37 cellular contexts compared by ENCODE assay signal in the genomic region with DNA sequence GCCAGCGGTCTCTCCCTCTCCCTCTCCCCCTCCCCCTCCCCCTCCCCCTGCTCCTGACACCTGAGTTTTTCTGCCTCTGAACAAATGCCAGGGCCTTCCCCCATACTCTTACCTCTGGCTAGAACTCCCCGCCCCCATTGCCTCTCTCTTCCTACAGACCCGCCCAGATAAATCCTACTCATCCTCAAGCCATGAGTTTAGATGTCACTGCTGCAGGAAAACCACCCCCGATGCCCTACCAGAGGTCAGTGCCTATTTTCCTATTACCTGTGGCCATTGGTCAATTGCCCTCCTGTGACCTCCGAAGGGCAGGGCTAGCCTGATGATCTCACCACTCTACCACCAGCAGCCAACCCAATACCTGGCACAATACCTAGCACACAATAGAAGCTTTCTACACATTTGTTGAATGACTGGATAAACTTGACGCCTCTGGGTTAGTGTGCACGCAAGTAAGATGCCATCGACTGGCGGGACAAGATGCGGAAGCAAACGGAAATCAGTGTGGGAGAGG.
"Had no signal": no experiment of that assay in that cellular context is flagged by ENCODE, and none has a peak within 500 bp of the region (broad histone marks: within the 10 kb centered on the region; RNA-seq: fewer than 3 reads in every experiment).

No MANE protein-coding gene starts in this region.

- FAIRE-seq: astrocyte, TTC549 had no signal

- H3K4me3 Mint-ChIP-seq: activated B cell treated with CpG ODN at 0.5 μM for 24 hours; activated CD4-positive, alpha-beta memory T cell treated with anti-CD3 and anti-CD28 coated beads for 36 hours; activated CD4-positive, alpha-beta T cell treated with anti-CD3 and anti-CD28 coated beads, Interleukin-2, amount 10 ng/mL, durations not matched to agents 24 days and 14 days; activated CD8-positive, alpha-beta T cell treated with anti-CD3 and anti-CD28 coated beads for 36 hours; activated naive CD4-positive, alpha-beta T cell treated with anti-CD3 and anti-CD28 coated beads for 36 hours; activated naive CD8-positive, alpha-beta T cell treated with anti-CD3 and anti-CD28 coated beads for 36 hours; activated T-cell treated with anti-CD3 and anti-CD28 coated beads, Interleukin-2, amount 50 U/mL, for 4 hours; activated T-cell treated with anti-CD3 and anti-CD28 coated beads, Interleukin-2, amount 50 U/mL, for 72 hours; activated T-helper 1 cell treated with anti-CD3 and anti-CD28 coated beads, Interleukin-12 subunit alpha, Interleukin-12 subunit beta, Interleukin-2, Interleukin-4 antibody, amounts not matched to agents 30 ng/mL and 10 ng/mL and 1 ng/mL, durations not matched to agents 14 hours and 24 hours and 36 hours; activated T-helper 17 cell treated with anti-CD3 and anti-CD28 coated beads, Interleukin-2, amount 50 U/mL, for 72 hours; T-helper 1 cell treated with Interleukin-12 subunit alpha and Interleukin-12 subunit beta and Interleukin-4 antibody, amounts not matched to agents 30 μg/mL and 1 μg/mL, for 36 hours; T-helper 2 cell treated with Interferon-gamma antibody and Interleukin-4, amounts not matched to agents 5 μg/mL and 100 μg/mL, for 36 hours had no signal

- H3K27me3 ChIP-seq: adrenal gland, body of pancreas, brain microvascular endothelial cell, breast epithelium had no signal

- DNase-seq: activated B cell treated with CpG ODN at 0.5 μM for 24 hours; activated CD4-positive, alpha-beta memory T cell treated with anti-CD3 and anti-CD28 coated beads for 36 hours; activated CD4-positive, alpha-beta T cell treated with anti-CD3 and anti-CD28 coated beads for 4 hours; activated CD4-positive, alpha-beta T cell treated with anti-CD3 and anti-CD28 coated beads, Interleukin-2, amount 10 ng/mL, durations not matched to agents 24 days and 14 days; activated CD4-positive, alpha-beta T cell treated with anti-CD3 and anti-CD28 coated beads, Interleukin-2, amount 50 U/mL, for 1 hour; activated CD4-positive, alpha-beta T cell treated with anti-CD3 and anti-CD28 coated beads, Interleukin-2, amount 50 U/mL, for 4 hours; activated CD4-positive, CD25-positive, alpha-beta regulatory T cell treated with anti-CD3 and anti-CD28 coated beads, Interleukin-2, amount 50 U/mL, for 72 hours; activated CD8-positive, alpha-beta memory T cell treated with anti-CD3 and anti-CD28 coated beads, Interleukin-2, amount 50 U/mL, for 4 hours; activated CD8-positive, alpha-beta T cell treated with anti-CD3 and anti-CD28 coated beads for 36 hours; activated effector memory CD4-positive, alpha-beta T cell treated with anti-CD3 and anti-CD28 coated beads, Interleukin-2, amount 50 U/mL, for 16 hours; activated gamma-delta T cell treated with Interleukin-2 at 50 U/mL for 16 hours; activated naive CD4-positive, alpha-beta T cell; activated naive CD4-positive, alpha-beta T cell treated with anti-CD3 and anti-CD28 coated beads for 36 hours; activated naive CD4-positive, alpha-beta T cell treated with anti-CD3 and anti-CD28 coated beads, Interleukin-2, amount 50 U/mL, for 16 hours; activated naive CD8-positive, alpha-beta T cell treated with anti-CD3 and anti-CD28 coated beads for 36 hours; activated T-cell treated with anti-CD3 and anti-CD28 coated beads for 4 hours; activated T-cell treated with anti-CD3 and anti-CD28 coated beads, Interleukin-2, amount 50 U/mL, for 1 hour; activated T-cell treated with anti-CD3 and anti-CD28 coated beads, Interleukin-2, amount 50 U/mL, for 4 hours; activated T-cell treated with anti-CD3 and anti-CD28 coated beads, Interleukin-2, amount 50 U/mL, for 72 hours; adrenal gland; amniotic stem cell; aorta; body of pancreas; brain microvascular endothelial cell; central memory CD4-positive, alpha-beta T cell; T-helper 1 cell; T-helper 2 cell; T-helper 9 cell had no signal

- H3K27me3 Mint-ChIP-seq: activated B cell treated with CpG ODN at 0.5 μM for 24 hours; activated CD4-positive, alpha-beta memory T cell treated with anti-CD3 and anti-CD28 coated beads for 36 hours; activated CD8-positive, alpha-beta T cell treated with anti-CD3 and anti-CD28 coated beads for 36 hours; activated naive CD8-positive, alpha-beta T cell treated with anti-CD3 and anti-CD28 coated beads for 36 hours; activated T-helper 17 cell treated with anti-CD3 and anti-CD28 coated beads, Interleukin-2, amount 50 U/mL, for 72 hours had no signal

- H3K4me1 Mint-ChIP-seq: activated B cell treated with CpG ODN at 0.5 μM for 24 hours; activated T-helper 17 cell treated with anti-CD3 and anti-CD28 coated beads, Interleukin-2, amount 50 U/mL, for 72 hours had no signal

- H3K27ac ChIP-seq: adrenal gland, body of pancreas, brain microvascular endothelial cell, breast epithelium, VCaP had no signal

- H3K4me1 ChIP-seq: adrenal gland, breast epithelium had no signal

- ATAC-seq: activated naive CD4-positive, alpha-beta T cell treated with anti-CD3 and anti-CD28 coated beads, Interleukin-2, amount 50 U/mL, for 72 hours; activated T-cell treated with anti-CD3 and anti-CD28 coated beads, Interleukin-2, amount 50 U/mL, for 4 hours; body of pancreas had no signal

- H3K27ac Mint-ChIP-seq: activated B cell treated with CpG ODN at 0.5 μM for 24 hours; activated CD4-positive, alpha-beta memory T cell treated with anti-CD3 and anti-CD28 coated beads for 36 hours; activated CD4-positive, alpha-beta T cell treated with anti-CD3 and anti-CD28 coated beads, Interleukin-2, amount 10 ng/mL, durations not matched to agents 24 days and 14 days; activated CD8-positive, alpha-beta T cell treated with anti-CD3 and anti-CD28 coated beads for 36 hours; activated naive CD4-positive, alpha-beta T cell treated with anti-CD3 and anti-CD28 coated beads for 36 hours; activated T-cell treated with anti-CD3 and anti-CD28 coated beads, Interleukin-2, amount 50 U/mL, for 72 hours; activated T-helper 1 cell treated with anti-CD3 and anti-CD28 coated beads, Interleukin-12 subunit alpha, Interleukin-12 subunit beta, Interleukin-2, Interleukin-4 antibody, amounts not matched to agents 30 ng/mL and 10 ng/mL and 1 ng/mL, durations not matched to agents 14 hours and 24 hours and 36 hours; activated T-helper 17 cell treated with anti-CD3 and anti-CD28 coated beads, Interleukin-2, amount 50 U/mL, for 72 hours; T-helper 1 cell treated with Interleukin-12 subunit alpha and Interleukin-12 subunit beta and Interleukin-4 antibody, amounts not matched to agents 30 μg/mL and 1 μg/mL, for 36 hours; T-helper 2 cell treated with Interferon-gamma antibody and Interleukin-4, amounts not matched to agents 5 μg/mL and 100 μg/mL, for 36 hours had no signal

- H3K4me3 ChIP-seq: adrenal gland, body of pancreas, breast epithelium had no signal

- H3K9me3 ChIP-seq: adrenal gland, body of pancreas, breast epithelium had no signal

- H3K36me3 ChIP-seq: adrenal gland, brain microvascular endothelial cell, breast epithelium had no signal
